3 cellular contexts compared by ENCODE assay signal in the genomic region with DNA sequence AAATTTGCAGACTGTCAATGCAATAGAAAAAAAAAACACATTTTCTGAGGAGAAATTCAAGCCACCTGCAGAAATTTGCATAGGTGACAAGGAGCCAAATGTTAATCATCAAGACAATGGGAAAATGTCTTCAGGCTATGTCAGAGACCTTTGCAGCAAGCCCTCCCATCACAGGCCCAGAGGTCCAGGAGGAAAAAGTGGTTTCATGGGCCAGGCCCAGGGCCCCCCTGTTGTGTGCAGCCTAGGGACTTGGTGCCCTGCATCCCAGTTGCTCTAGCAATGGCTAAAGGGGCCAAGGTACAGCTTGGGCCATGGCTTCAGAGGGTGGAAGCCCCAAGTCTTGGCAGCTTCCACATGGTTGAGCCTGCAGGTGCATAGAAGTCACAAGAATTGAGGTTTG.
"Had no signal": no experiment of that assay in that cellular context is flagged by ENCODE, and none has a peak within 500 bp of the region (broad histone marks: within the 10 kb centered on the region; RNA-seq: fewer than 3 reads in every experiment).

No MANE protein-coding gene starts in this region.

- DNase-seq: GDM1, GF-D8 had no signal

- ATAC-seq: GM12878 had no signal

- H3K4me3 ChIP-seq: GM12878 had no signal
